In the genomic region with DNA sequence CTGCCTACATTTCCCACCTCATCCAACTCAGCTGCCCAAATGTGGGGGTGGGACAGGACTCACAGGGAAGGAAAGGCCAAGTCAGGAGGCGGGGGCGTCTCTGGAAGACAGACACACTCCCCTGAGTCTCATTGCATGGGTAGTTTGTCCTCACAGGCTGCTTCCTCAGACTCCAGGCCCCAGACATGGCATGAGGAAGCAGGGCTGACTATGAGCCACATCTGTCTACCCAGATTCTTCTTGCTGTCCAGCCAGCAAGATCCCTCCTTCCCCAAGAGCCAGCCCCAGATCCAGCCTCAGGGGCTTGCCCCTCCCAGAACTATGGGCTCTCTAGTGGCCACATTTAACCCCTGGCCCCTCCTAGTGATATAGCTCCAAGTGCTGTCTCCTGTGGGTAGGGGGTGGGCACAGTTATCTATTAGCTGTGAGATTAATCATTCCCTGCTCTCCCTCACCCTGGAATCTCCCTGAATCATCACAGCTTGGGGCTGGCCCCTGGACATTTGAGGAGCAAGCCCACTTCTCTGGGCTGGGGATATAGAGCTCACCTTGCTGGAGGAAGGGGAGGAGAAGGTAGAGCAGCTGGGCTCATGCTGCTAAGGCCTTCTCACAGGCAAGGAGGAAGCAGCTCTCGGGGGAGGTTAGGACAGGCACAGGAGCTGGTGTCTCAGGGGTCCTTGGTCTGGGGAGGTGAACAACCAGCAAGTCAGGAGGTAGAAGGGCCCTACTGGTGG, we compare ENCODE assay signal across 23 cellular contexts. TPM values are rescaled to one million over a fixed set of nuclear protein-coding genes. Genes with fewer than 3 reads are reported as not detected.
DNase-seq lines count a peak whose midpoint lies in the region; ATAC-seq and TF ChIP-seq lines count a peak whose summit lies in the region.
"Had no signal": no experiment of that assay in that cellular context is flagged by ENCODE, and none has a peak within 500 bp of the region (broad histone marks: within the 10 kb centered on the region; RNA-seq: fewer than 3 reads in every experiment).

No MANE protein-coding gene starts in this region.

- no peaks in the 10 kb centered on the region for H3K4me1 Mint-ChIP-seq in stimulated activated naive CD8-positive, alpha-beta T cell treated with anti-CD3 and anti-CD28 coated beads, Interleukin-15, amount 100 ng/mL, for 72 hours
- H3K4me1 Mint-ChIP-seq in natural killer cell = no peaks in the 10 kb centered on the region
- H3K4me1 Mint-ChIP-seq: CD4-positive, CD25-positive, alpha-beta regulatory T cell had no signal

- 79 to 97% (median 87%) methylated on average over 3 of the region's 3 CpGs for WGBS in spleen, 5 donors
- whole genome bisulfite sequencing in mammary epithelial cell (ENCODE audit: low coverage, missing lambda C conversion rate) = 56% methylated on average over 3 of the region's 3 CpGs

- no peaks in the 10 kb centered on the region for H4K20me1 ChIP-seq in mammary epithelial cell (ENCODE audit: insufficient read depth, low read length)

- in situ Hi-C loops in mammary epithelial cell (cut with MboI; ENCODE audit: low sequenced_read_pairs in 2 of 2) = no loop called here

- intact Hi-C loops in spleen (cut with DNase I; ENCODE audit: low total_unique reads) (no loop called here), mammary epithelial cell (cut with micrococcal nuclease) (no loop called here), natural killer cell (cut with micrococcal nuclease) (no loop called here)

- H3K4me1 ChIP-seq in spleen (peaks cover 0 to 2% (median under 1%) of the 10 kb centered on the region in 6 donors), mammary epithelial cell (ENCODE audit: insufficient read depth, low read length) (no peaks in the 10 kb centered on the region)

- H3K27me3 ChIP-seq in WERI-Rb-1 (ENCODE audit: insufficient read depth, low read depth, severe bottlenecking) (no peaks in the 10 kb centered on the region), spleen (replicated peaks in 1 of 7) (peaks cover 0 to 12% (median 0%) of the 10 kb centered on the region in 7 donors), mammary epithelial cell (ENCODE audit: insufficient read depth, low read length) (no peaks in the 10 kb centered on the region)
- H3K27me3 ChIP-seq: body of pancreas had no signal

- CTCF ChIA-PET in mammary epithelial cell (lab: Charles Lee; ENCODE audit: low non-redundant PET) = no interaction called here

- H3K79me2 ChIP-seq in mammary epithelial cell (ENCODE audit: insufficient read depth, low read length) = no peaks in the 10 kb centered on the region

- no peaks in the 10 kb centered on the region for H3K36me3 Mint-ChIP-seq in natural killer cell
- H3K36me3 Mint-ChIP-seq: activated naive CD4-positive, alpha-beta T cell treated with anti-CD3 and anti-CD28 coated beads, Interleukin-2, amount 50 U/mL, for 72 hours; CD4-positive, CD25-positive, alpha-beta regulatory T cell; mesothelial cell of epicardium had no signal

- H3K4me3 Mint-ChIP-seq in stimulated activated naive CD8-positive, alpha-beta T cell treated with anti-CD3 and anti-CD28 coated beads, Interleukin-15, amount 100 ng/mL, for 72 hours = no peak overlapping the region
- no peak overlapping the region for H3K4me3 Mint-ChIP-seq in natural killer cell
- H3K4me3 Mint-ChIP-seq: activated T-cell treated with anti-CD3 and anti-CD28 coated beads, Interleukin-2, amount 50 U/mL, for 72 hours; CD4-positive, CD25-positive, alpha-beta regulatory T cell; mesothelial cell of epicardium had no signal

- H2AFZ ChIP-seq in mammary epithelial cell (ENCODE audit: low read depth, low read length) = no peak overlapping the region

- DNase-seq in stimulated activated naive CD8-positive, alpha-beta T cell treated with anti-CD3 and anti-CD28 coated beads, Interleukin-15, Interleukin-2, amounts not matched to agents 100 U/mL and 50 U/mL, for 24 hours = no peak
- no peak for DNase-seq in stimulated activated naive CD8-positive, alpha-beta T cell treated with anti-CD3 and anti-CD28 coated beads, Interleukin-15, amount 100 ng/mL, for 72 hours
- DNase-seq in WERI-Rb-1 (no peak), middle frontal gyrus (ENCODE audit: extremely low spot score, low spot score) (peak; percentile 25), DMS79 (lab: John Stamatoyannopoulos, UW) (no peak), spleen (no peak), mammary epithelial cell (no peak), natural killer cell (no peak)
- DNase-seq: activated T-cell treated with anti-CD3 and anti-CD28 coated beads, Interleukin-2, amount 50 U/mL, for 72 hours; body of pancreas; CD4-positive, CD25-positive, alpha-beta regulatory T cell; glutamatergic neuron; NCI-H1092; NCI-H2029 treated with DMSO at 0.1 percent for 48 hours; NCI-H446 treated with DMSO at 0.1 percent for 48 hours; stimulated activated CD4-positive, alpha-beta T cell treated with anti-CD3 and anti-CD28 coated beads, Interleukin-12 subunit alpha, Interleukin-12 subunit beta, amount 100 ng/mL, for 4 hours; SW 1271 had no signal

- H3K4me3 ChIP-seq in WERI-Rb-1 (ENCODE audit: low read depth, low read length) = no peak overlapping the region
- no peak overlapping the region for H3K4me3 ChIP-seq in spleen
- no peak overlapping the region for H3K4me3 ChIP-seq in mammary epithelial cell (replicated peaks in 1 of 3; ENCODE audit: insufficient read depth in 1 of 3, low read depth in 2 of 3, low read length in 3 of 3)
- H3K4me3 ChIP-seq: body of pancreas had no signal

- no peak for TF ChIP-seq POLR2A in spleen (IDR thresholded peaks at IDR 0.05)

- H3K36me3 ChIP-seq in WERI-Rb-1 (no peaks in the 10 kb centered on the region), spleen (no peaks in the 10 kb centered on the region), mammary epithelial cell (ENCODE audit: insufficient read depth, low read length) (no peaks in the 10 kb centered on the region)

- peak; percentile 22 for ATAC-seq in stimulated activated naive CD8-positive, alpha-beta T cell treated with anti-CD3 and anti-CD28 coated beads, Interleukin-15, Interleukin-2, amounts not matched to agents 100 U/mL and 50 U/mL, for 24 hours
- ATAC-seq in stimulated activated naive CD8-positive, alpha-beta T cell treated with anti-CD3 and anti-CD28 coated beads, Interleukin-15, amount 100 ng/mL, for 72 hours = no peak
- ATAC-seq in natural killer cell = no peak
- ATAC-seq: activated naive CD4-positive, alpha-beta T cell treated with anti-CD3 and anti-CD28 coated beads, Interleukin-2, amount 50 U/mL, for 72 hours; activated T-cell treated with anti-CD3 and anti-CD28 coated beads, Interleukin-2, amount 50 U/mL, for 72 hours; body of pancreas; left lobe of liver had no signal

- no peak overlapping the region for H3K4me2 ChIP-seq in mammary epithelial cell (ENCODE audit: insufficient read depth, low read depth, low read length)

- BruUV-seq in mammary epithelial cell (replicated peaks; lab: Mats Ljungman, UMichigan) = no TSS peak

- no peak overlapping the region for H3K9ac ChIP-seq in mammary epithelial cell (ENCODE audit: insufficient read depth, low read length)

- H3K27ac ChIP-seq in WERI-Rb-1 (peak overlapping the region; percentile 69), spleen (no peak overlapping the region), mammary epithelial cell (ENCODE audit: insufficient read depth, low read depth, low read length) (no peak overlapping the region)
- H3K27ac ChIP-seq: body of pancreas had no signal

- dilution Hi-C loops in mammary epithelial cell (cut with HindIII; ENCODE audit: low sequenced_read_pairs) = no loop called here

- peak overlapping the region in 1 of 2 donors; percentile 54 for H3K27ac Mint-ChIP-seq in stimulated activated naive CD8-positive, alpha-beta T cell treated with anti-CD3 and anti-CD28 coated beads, Interleukin-15, amount 100 ng/mL, for 72 hours
- H3K27ac Mint-ChIP-seq in natural killer cell = no peak overlapping the region
- H3K27ac Mint-ChIP-seq: activated naive CD4-positive, alpha-beta T cell treated with anti-CD3 and anti-CD28 coated beads, Interleukin-2, amount 50 U/mL, for 72 hours; activated T-cell treated with anti-CD3 and anti-CD28 coated beads, Interleukin-2, amount 50 U/mL, for 72 hours; CD4-positive, CD25-positive, alpha-beta regulatory T cell; mesothelial cell of epicardium had no signal

- no peaks in the 10 kb centered on the region for H3K9me3 Mint-ChIP-seq in stimulated activated naive CD8-positive, alpha-beta T cell treated with anti-CD3 and anti-CD28 coated beads, Interleukin-15, amount 100 ng/mL, for 72 hours
- H3K9me3 Mint-ChIP-seq in natural killer cell = no peaks in the 10 kb centered on the region
- H3K9me3 Mint-ChIP-seq: activated naive CD4-positive, alpha-beta T cell treated with anti-CD3 and anti-CD28 coated beads, Interleukin-2, amount 50 U/mL, for 72 hours; activated T-cell treated with anti-CD3 and anti-CD28 coated beads, Interleukin-2, amount 50 U/mL, for 72 hours; mesothelial cell of epicardium; neural crest cell had no signal

- H3K27me3 Mint-ChIP-seq in stimulated activated naive CD8-positive, alpha-beta T cell treated with anti-CD3 and anti-CD28 coated beads, Interleukin-15, amount 100 ng/mL, for 72 hours = peaks cover 16% of the 10 kb centered on the region
- H3K27me3 Mint-ChIP-seq in natural killer cell (ENCODE audit: low read depth in 2 of 2) = peaks cover 7% of the 10 kb centered on the region in 2 donors

- no peak for TF ChIP-seq CTCF in WERI-Rb-1 (IDR thresholded peaks at IDR 0.05; ENCODE audit: low read depth, low read length)
- TF ChIP-seq CTCF in spleen (IDR thresholded peaks at IDR 0.05 in 8 of 11, conservative IDR thresholded peaks at IDR 0.05 in 3 of 11) = no peak
- no peak for TF ChIP-seq CTCF in mammary epithelial cell (conservative IDR thresholded peaks at IDR 0.05 in 1 of 2, IDR thresholded peaks at IDR 0.05 in 1 of 2; ENCODE audit: extremely low read depth in 1 of 2, insufficient read depth in 1 of 2, low read depth in 1 of 2, low read length in 2 of 2)
- TF ChIP-seq CTCF in natural killer cell (IDR thresholded peaks at IDR 0.05) = no peak

- H3K9me3 ChIP-seq in WERI-Rb-1 (ENCODE audit: severe bottlenecking) (no peaks in the 10 kb centered on the region), spleen (no peaks in the 10 kb centered on the region), mammary epithelial cell (replicated peaks; ENCODE audit: insufficient read depth, low read length) (no peaks in the 10 kb centered on the region)
- H3K9me3 ChIP-seq: body of pancreas had no signal

RNA-seq across cellular contexts. Expression of a gene that starts 2.1 kb away (rescaled TPM):
- not detected for total RNA-seq in spleen
- under 1 TPM in 1 of 3 donors, not detected in 2; 0.08 TPM for polyA plus RNA-seq in spleen
- not detected for total RNA-seq in mammary epithelial cell
- polyA plus RNA-seq in mammary epithelial cell = 0.20 TPM
- polyA minus RNA-seq in mammary epithelial cell = not detected
- not detected for total RNA-seq in natural killer cell
- total RNA-seq: activated naive CD4-positive, alpha-beta T cell treated with anti-CD3 and anti-CD28 coated beads, Interleukin-2, amount 50 U/mL, for 72 hours; activated T-cell treated with anti-CD3 and anti-CD28 coated beads, Interleukin-2, amount 50 U/mL, for 72 hours; body of pancreas; CD4-positive, CD25-positive, alpha-beta regulatory T cell; fibroblast of lung; left lobe of liver; subcutaneous adipose tissue had no signal
- polyA plus RNA-seq: CD4-positive, CD25-positive, alpha-beta regulatory T cell; fibroblast of lung had no signal

RNA-seq across cellular contexts. Expression of a gene that starts 31.4 kb away (rescaled TPM):
- 1 to 10 TPM in 2 of 7 donors, under 1 TPM in 2, not detected in 3; 0.47 to 1.8 (median 0.94) TPM for total RNA-seq in spleen
- 1 to 10 TPM in 1 of 3 donors, under 1 TPM in 2; 0.68 to 1.2 (median 0.96) TPM for polyA plus RNA-seq in spleen
- total RNA-seq in mammary epithelial cell = under 1 TPM in 1 of 2 donors, not detected in 1; 0.17 TPM
- polyA plus RNA-seq in mammary epithelial cell = 0.15 TPM
- polyA minus RNA-seq in mammary epithelial cell = not detected
- not detected for total RNA-seq in natural killer cell
- total RNA-seq: body of pancreas; CD4-positive, CD25-positive, alpha-beta regulatory T cell; left lobe of liver; subcutaneous adipose tissue had no signal
- polyA plus RNA-seq: CD4-positive, CD25-positive, alpha-beta regulatory T cell; fibroblast of lung had no signal
